Comparison of ENCODE assay signal across 20 cellular contexts in the genomic region with DNA sequence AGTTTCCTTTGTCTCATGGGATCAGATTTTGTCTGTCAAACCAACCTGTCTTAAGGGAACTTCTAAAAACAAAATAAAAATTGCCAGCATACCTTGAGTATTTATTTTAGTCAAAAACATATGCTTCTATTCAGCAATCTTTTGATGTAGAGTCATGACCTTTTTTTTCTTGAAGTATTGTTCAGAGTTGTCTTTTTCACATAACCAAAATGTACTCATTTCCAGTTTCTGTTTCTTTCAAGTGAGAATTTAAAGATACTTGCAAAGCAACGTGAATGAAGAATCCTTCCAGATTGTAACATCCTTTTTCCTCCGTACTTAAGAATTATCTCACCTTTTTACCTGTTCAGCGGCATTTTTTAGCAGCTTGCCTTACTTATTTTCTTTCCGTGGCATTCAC.
"Had no signal": no experiment of that assay in that cellular context is flagged by ENCODE, and none has a peak within 500 bp of the region (broad histone marks: within the 10 kb centered on the region; RNA-seq: fewer than 3 reads in every experiment).

No MANE protein-coding gene starts in this region.

- H3K36me3 ChIP-seq: lower lobe of right lung, thoracic aorta, upper lobe of left lung, WERI-Rb-1 had no signal

- H3K4me1 ChIP-seq: lower lobe of right lung, upper lobe of left lung had no signal

- H3K4me3 Mint-ChIP-seq: activated naive CD8-positive, alpha-beta T cell treated with anti-CD3 and anti-CD28 coated beads, Interleukin-2, amount 10 ng/mL, durations not matched to agents 7 days and 5 days; brain; nephron had no signal

- ATAC-seq: lower lobe of right lung, sciatic nerve had no signal

- H2AFZ ChIP-seq: hepatocyte had no signal

- DNase-seq: activated CD4-positive, alpha-beta T cell treated with anti-CD3 and anti-CD28 coated beads for 4 hours; activated CD8-positive, alpha-beta memory T cell treated with anti-CD3 and anti-CD28 coated beads, Interleukin-2, amount 50 U/mL, for 4 hours; activated naive CD8-positive, alpha-beta T cell treated with anti-CD3 and anti-CD28 coated beads, Interleukin-2, amount 10 ng/mL, durations not matched to agents 7 days and 5 days; anterior cingulate cortex; caudate nucleus; foreskin fibroblast; islet precursor cell; lower lobe of right lung; stimulated activated CD4-positive, alpha-beta T cell treated with anti-CD3 and anti-CD28 coated beads, Interleukin-4, amount 100 ng/mL, for 1 hour; SW 1271; upper lobe of left lung; WERI-Rb-1 had no signal

- H3K36me3 Mint-ChIP-seq: activated naive CD8-positive, alpha-beta T cell treated with anti-CD3 and anti-CD28 coated beads, Interleukin-2, amount 10 ng/mL, durations not matched to agents 7 days and 5 days had no signal

- H3K27ac Mint-ChIP-seq: activated naive CD8-positive, alpha-beta T cell treated with anti-CD3 and anti-CD28 coated beads, Interleukin-2, amount 10 ng/mL, durations not matched to agents 7 days and 5 days; activated T-helper 2 cell treated with anti-CD3 and anti-CD28 coated beads, Interferon-gamma antibody, Interleukin-2, Interleukin-4, amounts not matched to agents 10 μg/mL and 5 μg/mL and 100 μg/mL, durations not matched to agents 14 hours and 24 hours and 36 hours; brain had no signal

- H3K4me1 Mint-ChIP-seq: nephron had no signal

- H3K27ac ChIP-seq: epithelial cell of prostate, hepatocyte, lower lobe of right lung, thoracic aorta, upper lobe of left lung, WERI-Rb-1 had no signal

- H3K27me3 Mint-ChIP-seq: activated naive CD8-positive, alpha-beta T cell treated with anti-CD3 and anti-CD28 coated beads, Interleukin-2, amount 10 ng/mL, durations not matched to agents 7 days and 5 days; brain had no signal

- H3K4me3 ChIP-seq: hepatocyte, lower lobe of right lung, smooth muscle cell, thoracic aorta, upper lobe of left lung had no signal

- H3K4me2 ChIP-seq: hepatocyte, smooth muscle cell had no signal

- H3K27me3 ChIP-seq: hepatocyte, upper lobe of left lung had no signal
